13 cellular contexts compared by ENCODE assay signal in the genomic region with DNA sequence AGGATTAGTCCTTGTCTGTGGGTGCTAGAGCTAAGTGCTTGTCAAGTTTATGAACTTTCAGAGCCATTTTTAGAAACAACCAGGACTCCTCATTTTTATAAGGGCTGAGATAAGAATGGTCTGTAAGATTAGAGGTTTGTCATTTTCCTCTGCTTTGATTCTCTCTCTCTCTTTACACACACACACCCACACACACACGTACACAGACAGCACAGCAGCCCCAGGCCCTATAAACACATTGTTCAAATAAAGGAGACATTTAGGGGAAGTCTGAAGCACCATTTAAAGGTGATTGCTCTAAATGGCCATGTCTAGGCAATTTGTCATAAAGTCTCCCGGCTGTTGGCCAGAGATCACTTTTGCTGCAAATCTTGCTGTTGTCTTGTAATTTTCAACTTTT.
"Had no signal": no experiment of that assay in that cellular context is flagged by ENCODE, and none has a peak within 500 bp of the region (broad histone marks: within the 10 kb centered on the region; RNA-seq: fewer than 3 reads in every experiment).

No MANE protein-coding gene starts in this region.

- DNase-seq: activated CD4-positive, alpha-beta T cell treated with anti-CD3 and anti-CD28 coated beads, Interleukin-2, amount 50 U/mL, for 4 hours; activated CD4-positive, CD25-positive, alpha-beta regulatory T cell treated with anti-CD3 and anti-CD28 coated beads, Interleukin-2, amount 50 U/mL, for 72 hours; activated CD8-positive, alpha-beta memory T cell treated with anti-CD3 and anti-CD28 coated beads, Interleukin-2, amount 10 ng/mL, durations not matched to agents 7 days and 5 days; activated effector memory CD4-positive, alpha-beta T cell treated with anti-CD3 and anti-CD28 coated beads, Interleukin-2, amount 50 U/mL, for 16 hours; activated T-cell treated with anti-CD3 and anti-CD28 coated beads, Interleukin-2, amount 50 U/mL, for 4 hours; amygdala; brain microvascular endothelial cell; foreskin fibroblast; head of caudate nucleus; islet precursor cell; left ventricle myocardium inferior; stomach had no signal

- ATAC-seq: activated CD8-positive, alpha-beta memory T cell treated with anti-CD3 and anti-CD28 coated beads, Interleukin-2, amount 10 ng/mL, durations not matched to agents 7 days and 5 days; activated naive CD4-positive, alpha-beta T cell treated with anti-CD3 and anti-CD28 coated beads, Interleukin-2, amount 50 U/mL, for 72 hours; activated T-cell treated with anti-CD3 and anti-CD28 coated beads, Interleukin-2, amount 50 U/mL, for 4 hours had no signal
